11 cellular contexts compared by ENCODE assay signal in the genomic region with DNA sequence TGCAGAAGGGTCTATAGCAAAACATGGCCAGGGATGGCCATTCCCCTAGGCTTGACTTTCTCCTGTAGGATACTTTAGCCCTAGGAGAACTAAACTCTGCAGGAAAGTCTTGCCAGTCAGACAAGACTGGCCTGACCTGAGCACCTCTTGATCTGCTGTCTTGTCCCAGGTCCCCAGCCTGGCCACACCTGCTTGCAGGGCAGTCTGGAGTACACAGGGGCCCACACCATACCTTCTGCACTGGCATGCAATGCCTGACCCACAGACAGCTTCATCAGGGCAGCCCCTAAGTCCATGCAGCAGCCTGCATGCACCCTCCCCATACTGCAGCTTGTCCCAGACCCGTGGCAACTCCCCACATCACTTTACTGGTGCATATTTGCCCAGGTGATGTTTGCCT.
"Had no signal": no experiment of that assay in that cellular context is flagged by ENCODE, and none has a peak within 500 bp of the region (broad histone marks: within the 10 kb centered on the region; RNA-seq: fewer than 3 reads in every experiment).

No MANE protein-coding gene starts in this region.

- H3K9ac ChIP-seq: GM23248 had no signal

- ATAC-seq: GM23338, HCT116 had no signal

- H3K9me3 ChIP-seq: HAP-1 had no signal

- FAIRE-seq: H1, H54 had no signal

- DNase-seq: GM23248, GOT3, H7, H9, HCEC 1CT, HFFc6 had no signal

- H3K36me3 ChIP-seq: HAP-1 had no signal

- H3K4me3 Mint-ChIP-seq: GM23338, H9, HFFc6 had no signal

- H3K27ac Mint-ChIP-seq: GM23338, H9, HFFc6 had no signal

- H3K4me1 Mint-ChIP-seq: GM23338, H9 had no signal

- H3K27ac ChIP-seq: GM23248 had no signal

- H3K4me1 ChIP-seq: HAP-1 had no signal

- H3K4me3 ChIP-seq: GM23248, GM23338, HAP-1 had no signal
